Comparison of ENCODE assay signal across 8 cellular contexts in genomic region chr11:6737872-6738466, GRCh38.
DNase-seq lines count a peak whose midpoint lies in the region; ATAC-seq and TF ChIP-seq lines count a peak whose summit lies in the region.

No MANE protein-coding gene starts in this region.

- TF ChIP-seq CTCF in C4-2B (conservative IDR thresholded peaks at IDR 0.05): peak; percentile 84

- peak; percentile 31 for DNase-seq in NCI-H748 treated with DMSO at 0.1 percent for 48 hours (lab: John Stamatoyannopoulos, UW)
- peak; percentile 29 for DNase-seq in activated CD8-positive, alpha-beta memory T cell treated with anti-CD3 and anti-CD28 coated beads, Interleukin-2, amount 50 U/mL, for 24 hours (ENCODE audit: extremely low read depth)
- DNase-seq in fibroblast of gingiva (ENCODE audit: low read depth): peak; percentile 6
- peak; percentile 45 for DNase-seq in pons (ENCODE audit: low spot score)
- DNase-seq in cortex of kidney (lab: John Stamatoyannopoulos, UW): no peak

- H3K27ac ChIP-seq in C4-2B: no peak overlapping the region

- peak; percentile 79 for ATAC-seq in GM18858 (IDR thresholded peaks at IDR 0.05; ENCODE audit: unreplicated experiment)
- ATAC-seq in HG03045 (IDR thresholded peaks at IDR 0.05; ENCODE audit: unreplicated experiment): peak; percentile 73
